In genomic region chr9:85941966-85942912, GRCh38 we compare ENCODE assay signal across 8 cellular contexts. TPM values are rescaled to one million over a fixed set of nuclear protein-coding genes. Genes with fewer than 3 reads are reported as not detected.
DNase-seq lines count a peak whose midpoint lies in the region; ATAC-seq, FAIRE-seq and TF ChIP-seq lines count a peak whose summit lies in the region.

No MANE protein-coding gene starts in this region.

- H3K4me1 ChIP-seq in heart left ventricle (peaks cover 4 to 40% (median 29%) of the 10 kb centered on the region in 12 donors), astrocyte (ENCODE audit: insufficient read depth, low read length) (peaks cover 9% of the 10 kb centered on the region), right lobe of liver (peaks cover 0 to 9% (median 0%) of the 10 kb centered on the region in 4 donors), uterus (peaks cover 0 to 8% of the 10 kb centered on the region in 2 donors)

- TF ChIP-seq CTCF in heart left ventricle (IDR thresholded peaks at IDR 0.05): no peak
- no peak for TF ChIP-seq CTCF in astrocyte (IDR thresholded peaks at IDR 0.05; ENCODE audit: insufficient read depth, low read depth, low read length)
- TF ChIP-seq CTCF in right lobe of liver (IDR thresholded peaks at IDR 0.05): no peak
- no peak for TF ChIP-seq CTCF in uterus (IDR thresholded peaks at IDR 0.05)

- H3K79me2 ChIP-seq in astrocyte (ENCODE audit: insufficient read depth, low read length): peaks cover 61% of the 10 kb centered on the region

- peak overlapping the region; percentile 90 for H3K4me2 ChIP-seq in astrocyte (ENCODE audit: low read length)

- intact Hi-C loops in heart left ventricle (cut with DNase I) (loop anchor here in 2 of 10 donors (5.0 to 10.0 kb wide), 2 partner anchors 343 to 1965 kb away; partner anchors contain the start of gene ISCA1 (in 1 of the 2)), left cardiac atrium (cut with DNase I) (no loop called here), right lobe of liver (cut with DNase I) (no loop called here), uterus (cut with DNase I; ENCODE audit: low total_unique reads) (no loop called here)

- H3K9ac ChIP-seq in astrocyte (ENCODE audit: low read length): peak overlapping the region; percentile 94

- H3K4me3 ChIP-seq in heart left ventricle: peak overlapping the region; percentile 72 to 100 (median 95)
- H3K4me3 ChIP-seq in astrocyte (ENCODE audit: insufficient read depth, low read depth, low read length): peak overlapping the region; percentile 82
- H3K4me3 ChIP-seq in right lobe of liver: peak overlapping the region; percentile 95 to 97 (median 95)
- peak overlapping the region; percentile 62 to 96 for H3K4me3 ChIP-seq in uterus

- peak overlapping the region; percentile 85 for H3K27ac Mint-ChIP-seq in astrocyte (ENCODE audit: unreplicated experiment)

- peaks cover 37% of the 10 kb centered on the region for H4K20me1 ChIP-seq in astrocyte (ENCODE audit: insufficient read depth, low read length)

- peaks cover 0 to 50% (median 36%) of the 10 kb centered on the region in 9 donors for H3K36me3 ChIP-seq in heart left ventricle
- peaks cover 24% of the 10 kb centered on the region for H3K36me3 ChIP-seq in astrocyte (ENCODE audit: insufficient read depth, low read length)
- H3K36me3 ChIP-seq in right lobe of liver: peaks cover 0 to 16% (median 3%) of the 10 kb centered on the region in 4 donors
- no peaks in the 10 kb centered on the region for H3K36me3 ChIP-seq in uterus

- no peak for DNase-seq in heart left ventricle
- DNase-seq in left cardiac atrium: no peak
- DNase-seq in astrocyte (ENCODE audit: low read depth): no peak
- no peak for DNase-seq in right lobe of liver
- DNase-seq in uterus: no peak
- no peak for DNase-seq in NCI-H1436 (lab: John Stamatoyannopoulos, UW)
- no peak for DNase-seq in stimulated activated CD4-positive, alpha-beta T cell treated with anti-CD3 and anti-CD28 coated beads, Interleukin-1b, Interleukin-23, amount 100 ng/mL, for 48 hours

- H3K36me3 Mint-ChIP-seq in astrocyte (ENCODE audit: low read depth, unreplicated experiment): no peaks in the 10 kb centered on the region

- ATAC-seq in heart left ventricle (no peak), left cardiac atrium (no peak), right lobe of liver (no peak), HG03175 (IDR thresholded peaks at IDR 0.05; ENCODE audit: unreplicated experiment) (no peak)

- no peaks in the 10 kb centered on the region for H3K9me3 Mint-ChIP-seq in astrocyte (ENCODE audit: unreplicated experiment)

- H3K27ac ChIP-seq in heart left ventricle (peak overlapping the region in 11 of 12 donors; percentile 91 to 99 (median 96)), astrocyte (ENCODE audit: low read depth, low read length) (peak overlapping the region; percentile 81), right lobe of liver (peak overlapping the region in 2 of 3 donors; percentile 80 to 88), uterus (peak overlapping the region; percentile 88 to 94)

- peaks cover 9% of the 10 kb centered on the region for H3K4me1 Mint-ChIP-seq in astrocyte (ENCODE audit: low read depth, unreplicated experiment)

- no peak for TF ChIP-seq POLR2A in heart left ventricle (IDR thresholded peaks at IDR 0.05)
- no peak for TF ChIP-seq POLR2A in right lobe of liver (IDR thresholded peaks at IDR 0.05)
- TF ChIP-seq POLR2A in uterus (IDR thresholded peaks at IDR 0.05): no peak

- FAIRE-seq in astrocyte (lab: Jason Lieb, UNC): no peak

- peak overlapping the region; percentile 91 for H2AFZ ChIP-seq in astrocyte (ENCODE audit: low read depth, low read length)

- H3K4me3 Mint-ChIP-seq in astrocyte (ENCODE audit: unreplicated experiment): no peak overlapping the region

- no peaks in the 10 kb centered on the region for H3K27me3 Mint-ChIP-seq in astrocyte (ENCODE audit: low read depth, unreplicated experiment)

- H3K9me3 ChIP-seq in heart left ventricle: no peaks in the 10 kb centered on the region
- no peaks in the 10 kb centered on the region for H3K9me3 ChIP-seq in astrocyte (ENCODE audit: insufficient read depth, low read depth, low read length)
- no peaks in the 10 kb centered on the region for H3K9me3 ChIP-seq in right lobe of liver
- no peaks in the 10 kb centered on the region for H3K9me3 ChIP-seq in uterus

- WGBS in heart left ventricle, 4 donors: 45 to 47% (median 47%) methylated on average over 8 of the region's 8 CpGs
- WGBS in right lobe of liver (ENCODE audit: insufficient coverage, low coverage, low lambda C conversion rate, missing lambda C conversion rate): 28% methylated on average over 7 of the region's 8 CpGs

- H3K27me3 ChIP-seq in heart left ventricle (no peaks in the 10 kb centered on the region), astrocyte (ENCODE audit: insufficient read depth, low read length) (no peaks in the 10 kb centered on the region), right lobe of liver (no peaks in the 10 kb centered on the region), uterus (no peaks in the 10 kb centered on the region)

RNA-seq across cellular contexts. Expression of gene NAA35, which starts 1.3 kb away (rescaled TPM):
- total RNA-seq in heart left ventricle (10 to 100 TPM; 13.1 to 21.8 (median 16.5) TPM), left cardiac atrium (10 to 100 TPM; 18.0 to 18.2 TPM), astrocyte (28.7 and 31.4 TPM in 2 replicates), right lobe of liver (10 to 100 TPM in 2 of 6 experiments, 1 to 10 TPM in 4; 7.6 to 10.3 (median 8.7) TPM), uterus (10 to 100 TPM in 3 of 4 donors, 1 to 10 TPM in 1; 4.4 to 48.1 (median 19.6) TPM)
- 10 to 100 TPM in 1 of 2 donors, 1 to 10 TPM in 1; 4.0 to 17.2 TPM for polyA plus RNA-seq in heart left ventricle
